ENCODE assay signal across 8 cellular contexts in the genomic region with DNA sequence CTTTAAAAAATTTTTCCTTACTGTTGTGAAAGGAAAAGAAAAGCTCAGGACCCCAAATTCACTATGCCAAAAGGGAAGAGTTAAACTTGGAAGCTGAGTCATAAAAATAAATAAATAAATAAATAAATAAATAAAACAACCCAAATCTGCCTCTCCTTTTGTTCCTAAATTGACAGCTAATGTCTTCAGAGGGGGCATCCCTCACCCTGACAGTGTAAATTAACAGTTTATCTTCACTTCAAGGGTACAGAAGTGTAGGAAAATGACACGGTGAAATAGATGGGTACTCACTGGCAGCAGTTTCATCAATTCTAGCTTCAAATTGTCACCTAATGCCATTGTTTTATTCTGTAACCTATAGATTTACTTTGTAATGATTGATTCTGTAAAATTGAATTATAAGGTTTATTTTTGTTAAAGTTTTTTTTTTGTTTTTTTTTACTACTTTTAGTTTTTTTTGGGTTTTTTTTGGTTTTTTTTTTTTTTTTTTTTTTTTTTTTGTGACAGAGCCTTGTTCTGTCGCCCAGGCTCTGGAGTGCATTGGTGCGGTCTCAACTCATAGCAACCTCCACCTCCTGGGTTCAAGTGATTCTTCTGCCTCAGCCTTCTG. TPM values are rescaled to one million over a fixed set of nuclear protein-coding genes. Genes with fewer than 3 reads are reported as not detected.
DNase-seq lines count a peak whose midpoint lies in the region; ATAC-seq and TF ChIP-seq lines count a peak whose summit lies in the region.

No MANE protein-coding gene starts in this region.

- H3K36me3 ChIP-seq in transverse colon, result no peaks in the 10 kb centered on the region

- no peaks in the 10 kb centered on the region for H3K36me3 Mint-ChIP-seq in activated T-cell treated with anti-CD3 and anti-CD28 coated beads, Interleukin-2, amount 50 U/mL, for 72 hours (ENCODE audit: insufficient read depth in 2 of 2)

- H3K4me1 ChIP-seq in right cardiac atrium (ENCODE audit: control insufficient read depth, insufficient read depth, low read length), result no peaks in the 10 kb centered on the region
- H3K4me1 ChIP-seq in transverse colon, result peaks cover 0 to 19% (median 8%) of the 10 kb centered on the region in 4 donors

- ATAC-seq in activated T-cell treated with anti-CD3 and anti-CD28 coated beads, Interleukin-2, amount 50 U/mL, for 72 hours (replicated peaks in 1 of 2), result no peak
- ATAC-seq in right cardiac atrium (no peak), GM19452 (IDR thresholded peaks at IDR 0.05; ENCODE audit: unreplicated experiment) (no peak)

- H3K27ac Mint-ChIP-seq in activated T-cell treated with anti-CD3 and anti-CD28 coated beads, Interleukin-2, amount 50 U/mL, for 72 hours, result peak overlapping the region; percentile 81

- H3K27ac ChIP-seq in VCaP, result peak overlapping the region; percentile 70
- H3K27ac ChIP-seq in right cardiac atrium (ENCODE audit: low read length), result no peak overlapping the region
- H3K27ac ChIP-seq in transverse colon, result peak overlapping the region; percentile 73 to 86 (median 82)

- intact Hi-C loops in right cardiac atrium (cut with DNase I) (no loop called here), transverse colon (cut with DNase I; ENCODE audit: low total_unique reads) (no loop called here)

- no peaks in the 10 kb centered on the region for H3K9me3 Mint-ChIP-seq in activated T-cell treated with anti-CD3 and anti-CD28 coated beads, Interleukin-2, amount 50 U/mL, for 72 hours

- TF ChIP-seq CTCF in VCaP (conservative IDR thresholded peaks at IDR 0.05) (no peak), transverse colon (IDR thresholded peaks at IDR 0.05) (no peak)

- H3K27me3 Mint-ChIP-seq in activated T-cell treated with anti-CD3 and anti-CD28 coated beads, Interleukin-2, amount 50 U/mL, for 72 hours (ENCODE audit: low read depth), result no peaks in the 10 kb centered on the region

- no peak for TF ChIP-seq POLR2A in transverse colon (IDR thresholded peaks at IDR 0.05)

- H3K9me3 ChIP-seq in right cardiac atrium (ENCODE audit: control insufficient read depth, low read length) (no peaks in the 10 kb centered on the region), transverse colon (no peaks in the 10 kb centered on the region)

- WGBS in right cardiac atrium, result 63% methylated on average over 3 of the region's 3 CpGs
- 70 to 86% methylated on average over 3 of the region's 3 CpGs for WGBS in transverse colon (ENCODE audit: low coverage in 1 of 2), 2 donors

- no peak for TF ChIP-seq EP300 in transverse colon (IDR thresholded peaks at IDR 0.05; ENCODE audit: low read depth)

- H3K4me3 ChIP-seq in right cardiac atrium (ENCODE audit: low read length) (peak overlapping the region; percentile 96), transverse colon (peak overlapping the region in 2 of 4 donors; percentile 43 to 59)

- in situ Hi-C loops in transverse colon (cut with MboI; ENCODE audit: low pct_ligation_motif_present in 1 of 4, low pct_unique_long_range_greater_than_20kb in 1 of 4, low sequenced_read_pairs in 3 of 4), result no loop called here

- H3K4me3 Mint-ChIP-seq in activated T-cell treated with anti-CD3 and anti-CD28 coated beads, Interleukin-2, amount 50 U/mL, for 72 hours, result peak overlapping the region; percentile 84

- peaks cover 37% of the 10 kb centered on the region for H3K4me1 Mint-ChIP-seq in activated T-cell treated with anti-CD3 and anti-CD28 coated beads, Interleukin-2, amount 50 U/mL, for 72 hours (ENCODE audit: low read depth)

- H3K27me3 ChIP-seq in right cardiac atrium (ENCODE audit: control insufficient read depth, insufficient read depth), result no peaks in the 10 kb centered on the region
- no peaks in the 10 kb centered on the region for H3K27me3 ChIP-seq in transverse colon

- DNase-seq in activated T-cell treated with anti-CD3 and anti-CD28 coated beads, Interleukin-2, amount 50 U/mL, for 72 hours, result no peak
- DNase-seq in activated T-cell treated with anti-CD3 and anti-CD28 coated beads, Interleukin-2, amount 50 U/mL, for 48 hours, result no peak
- DNase-seq in right cardiac atrium (no peak), transverse colon (no peak), AG08396 (ENCODE audit: low spot score) (no peak), cerebellar cortex (ENCODE audit: low spot score) (no peak)

RNA-seq across cellular contexts. Expression of a gene that starts 18.5 kb away (rescaled TPM):
- 10 to 100 TPM; 16.7 to 51.1 TPM for total RNA-seq in activated T-cell treated with anti-CD3 and anti-CD28 coated beads, Interleukin-2, amount 50 U/mL, for 72 hours
- 100 to 1,000 TPM in 1 of 4 donors, 10 to 100 TPM in 3; 46.7 to 120 (median 83.4) TPM for total RNA-seq in right cardiac atrium
- polyA plus RNA-seq in right cardiac atrium, result 139 TPM
- total RNA-seq in transverse colon, result 100 to 1,000 TPM in 1 of 4 donors, 10 to 100 TPM in 3; 33.3 to 160 (median 66.9) TPM
